In genomic region chr6:136051140-136051775, GRCh38 we compare ENCODE assay signal across 9 cellular contexts.
A peak's percentile ranks its signal among the peaks of the same experiment; 100 is the strongest.
DNase-seq lines count a peak whose midpoint lies in the region; TF ChIP-seq lines count a peak whose summit lies in the region.
"Had no signal": no experiment of that assay in that cellular context is flagged by ENCODE, and none has a peak within 500 bp of the region (broad histone marks: within the 10 kb centered on the region; RNA-seq: fewer than 3 reads in every experiment).

No MANE protein-coding gene starts in this region.

- H4K20me1 ChIP-seq in smooth muscle cell (ENCODE audit: low read depth) = no peaks in the 10 kb centered on the region

- peak overlapping the region; percentile 89 for H3K27ac ChIP-seq in smooth muscle cell (ENCODE audit: low read depth)

- H3K4me1 Mint-ChIP-seq in T-helper 2 cell treated with Interferon-gamma antibody and Interleukin-4, amounts not matched to agents 5 μg/mL and 100 μg/mL, for 36 hours (ENCODE audit: low read depth) = peaks cover 25% of the 10 kb centered on the region

- H3K79me2 ChIP-seq in smooth muscle cell (ENCODE audit: low read depth) = peaks cover 63% of the 10 kb centered on the region

- H3K9ac ChIP-seq in smooth muscle cell (ENCODE audit: low read depth) = peak overlapping the region; percentile 51

- H3K4me3 ChIP-seq in smooth muscle cell = no peak overlapping the region

- peaks cover 19% of the 10 kb centered on the region for H3K36me3 Mint-ChIP-seq in T-helper 2 cell treated with Interferon-gamma antibody and Interleukin-4, amounts not matched to agents 5 μg/mL and 100 μg/mL, for 36 hours (ENCODE audit: low read depth)

- peak; percentile 2 for DNase-seq in activated CD4-positive, alpha-beta T cell treated with anti-CD3 and anti-CD28 coated beads, Interleukin-2, amount 50 U/mL, for 1 hour
- no peak for DNase-seq in activated CD4-positive, alpha-beta T cell treated with anti-CD3 and anti-CD28 coated beads for 4 hours
- peak; percentile 7 for DNase-seq in T-helper 2 cell treated with Interferon-gamma antibody and Interleukin-4, amounts not matched to agents 5 μg/mL and 100 μg/mL, for 36 hours (ENCODE audit: low spot score)
- peak; percentile 56 for DNase-seq in foreskin melanocyte
- DNase-seq in smooth muscle cell (lab: John Stamatoyannopoulos, UW; ENCODE audit: unreplicated experiment) = no peak
- no peak for DNase-seq in LoVo (ENCODE audit: low spot score)
- DNase-seq in activated CD8-positive, alpha-beta memory T cell treated with anti-CD3 and anti-CD28 coated beads for 24 hours = no peak
- DNase-seq in NCI-H82 (lab: John Stamatoyannopoulos, UW) = no peak
- DNase-seq: cerebellar nuclear complex had no signal

- peak overlapping the region; percentile 80 for H3K27ac Mint-ChIP-seq in T-helper 2 cell treated with Interferon-gamma antibody and Interleukin-4, amounts not matched to agents 5 μg/mL and 100 μg/mL, for 36 hours

- TF ChIP-seq CTCF in smooth muscle cell (IDR thresholded peaks at IDR 0.05; ENCODE audit: borderline replicate concordance, insufficient read depth, poor library complexity, severe bottlenecking) = no peak

- H3K9me3 ChIP-seq in smooth muscle cell (replicated peaks; ENCODE audit: low read depth) = no peaks in the 10 kb centered on the region

- no peaks in the 10 kb centered on the region for H3K27me3 ChIP-seq in smooth muscle cell (ENCODE audit: low read depth)

- no peaks in the 10 kb centered on the region for H3K36me3 ChIP-seq in smooth muscle cell (ENCODE audit: low read depth)

- peaks cover 8% of the 10 kb centered on the region for H3K4me1 ChIP-seq in smooth muscle cell (ENCODE audit: low read depth)

- H3K4me2 ChIP-seq in smooth muscle cell = peak overlapping the region; percentile 73

- H3K27me3 Mint-ChIP-seq in T-helper 2 cell treated with Interferon-gamma antibody and Interleukin-4, amounts not matched to agents 5 μg/mL and 100 μg/mL, for 36 hours (ENCODE audit: low read depth) = no peaks in the 10 kb centered on the region

- peak overlapping the region; percentile 54 for H2AFZ ChIP-seq in smooth muscle cell (ENCODE audit: low read depth)

- peaks cover 23% of the 10 kb centered on the region for H3F3A ChIP-seq in smooth muscle cell (ENCODE audit: low read depth)

- peaks cover 13% of the 10 kb centered on the region for H3K9me3 Mint-ChIP-seq in T-helper 2 cell treated with Interferon-gamma antibody and Interleukin-4, amounts not matched to agents 5 μg/mL and 100 μg/mL, for 36 hours

- peak overlapping the region; percentile 66 for H3K4me3 Mint-ChIP-seq in T-helper 2 cell treated with Interferon-gamma antibody and Interleukin-4, amounts not matched to agents 5 μg/mL and 100 μg/mL, for 36 hours

- 10% methylated on average over 12 of the region's 12 CpGs for WGBS in smooth muscle cell (ENCODE audit: low lambda C conversion rate)

Comparison
In these comparisons a context has a peak if more than half of its experiments do, and no peak if none do; other contexts are left out.
1. DNase-seq: peak in activated CD4-positive, alpha-beta T cell treated with anti-CD3 and anti-CD28 coated beads, Interleukin-2, amount 50 U/mL, for 1 hour (single experiment), T-helper 2 cell treated with Interferon-gamma antibody and Interleukin-4, amounts not matched to agents 5 μg/mL and 100 μg/mL, for 36 hours (single experiment) and foreskin melanocyte (single experiment); none in activated CD4-positive, alpha-beta T cell treated with anti-CD3 and anti-CD28 coated beads for 4 hours (0 of 2), smooth muscle cell (single experiment), LoVo (single experiment), activated CD8-positive, alpha-beta memory T cell treated with anti-CD3 and anti-CD28 coated beads for 24 hours (single experiment) and NCI-H82 (single experiment).